34 cellular contexts compared by ENCODE assay signal in genomic region chr12:22851532-22851931, GRCh38.
"Had no signal": no experiment of that assay in that cellular context is flagged by ENCODE, and none has a peak within 500 bp of the region (broad histone marks: within the 10 kb centered on the region; RNA-seq: fewer than 3 reads in every experiment).

No MANE protein-coding gene starts in this region.

- H3K36me3 Mint-ChIP-seq: activated CD4-positive, alpha-beta memory T cell treated with anti-CD3 and anti-CD28 coated beads for 36 hours; activated naive CD4-positive, alpha-beta T cell treated with anti-CD3 and anti-CD28 coated beads, Interleukin-2, amount 10 ng/mL, durations not matched to agents 7 days and 5 days; activated naive CD4-positive, alpha-beta T cell treated with anti-CD3 and anti-CD28 coated beads, Interleukin-2, amount 50 U/mL, for 24 hours; activated naive CD8-positive, alpha-beta T cell; activated naive CD8-positive, alpha-beta T cell treated with anti-CD3 and anti-CD28 coated beads, Interleukin-2, amount 10 ng/mL, durations not matched to agents 7 days and 5 days; brain had no signal

- H3K4me3 Mint-ChIP-seq: activated B cell treated with CpG ODN at 0.5 μM for 24 hours; activated CD4-positive, alpha-beta memory T cell treated with anti-CD3 and anti-CD28 coated beads for 36 hours; activated CD4-positive, alpha-beta T cell treated with anti-CD3 and anti-CD28 coated beads, Interleukin-2, amount 10 ng/mL, durations not matched to agents 24 days and 14 days; activated CD8-positive, alpha-beta T cell treated with anti-CD3 and anti-CD28 coated beads for 36 hours; activated naive CD4-positive, alpha-beta T cell treated with anti-CD3 and anti-CD28 coated beads, Interleukin-2, amount 10 ng/mL, durations not matched to agents 7 days and 5 days; activated naive CD4-positive, alpha-beta T cell treated with anti-CD3 and anti-CD28 coated beads, Interleukin-2, amount 50 U/mL, for 24 hours; activated naive CD8-positive, alpha-beta T cell; activated naive CD8-positive, alpha-beta T cell treated with anti-CD3 and anti-CD28 coated beads, Interleukin-2, amount 10 ng/mL, durations not matched to agents 7 days and 5 days; activated naive CD8-positive, alpha-beta T cell treated with anti-CD3 and anti-CD28 coated beads, Interleukin-2, amount 50 U/mL, for 24 hours; activated T-cell treated with anti-CD3 and anti-CD28 coated beads, Interleukin-2, amount 50 U/mL, for 4 hours; brain; central memory CD8-positive, alpha-beta T cell; T-helper 1 cell treated with Interleukin-12 subunit alpha and Interleukin-12 subunit beta and Interleukin-4 antibody, amounts not matched to agents 30 μg/mL and 1 μg/mL, for 36 hours; T-helper 2 cell treated with Interferon-gamma antibody and Interleukin-4, amounts not matched to agents 5 μg/mL and 100 μg/mL, for 36 hours had no signal

- H3K9me3 ChIP-seq: ascending aorta had no signal

- H3K36me3 ChIP-seq: ascending aorta, cardiac muscle cell had no signal

- H3K4me3 ChIP-seq: ascending aorta, cardiac muscle cell had no signal

- DNase-seq: activated B cell treated with CpG ODN at 0.5 μM for 24 hours; activated CD4-positive, alpha-beta memory T cell treated with anti-CD3 and anti-CD28 coated beads for 36 hours; activated CD4-positive, alpha-beta T cell treated with anti-CD3 and anti-CD28 coated beads for 4 hours; activated CD4-positive, alpha-beta T cell treated with anti-CD3 and anti-CD28 coated beads, Interleukin-2, amount 10 ng/mL, durations not matched to agents 24 days and 14 days; activated CD4-positive, alpha-beta T cell treated with anti-CD3 and anti-CD28 coated beads, Interleukin-2, amount 50 U/mL, for 1 hour; activated CD4-positive, alpha-beta T cell treated with anti-CD3 and anti-CD28 coated beads, Interleukin-2, amount 50 U/mL, for 4 hours; activated CD4-positive, CD25-positive, alpha-beta regulatory T cell treated with anti-CD3 and anti-CD28 coated beads, Interleukin-2, amount 50 U/mL, for 72 hours; activated CD8-positive, alpha-beta memory T cell treated with anti-CD3 and anti-CD28 coated beads, Interleukin-2, amount 50 U/mL, for 4 hours; activated CD8-positive, alpha-beta T cell treated with anti-CD3 and anti-CD28 coated beads for 36 hours; activated effector memory CD4-positive, alpha-beta T cell treated with Interleukin-2 at 50 U/mL for 16 hours; activated gamma-delta T cell; activated naive CD4-positive, alpha-beta T cell treated with anti-CD3 and anti-CD28 coated beads, Interleukin-2, amount 10 ng/mL, durations not matched to agents 7 days and 5 days; activated naive CD4-positive, alpha-beta T cell treated with Interleukin-2 at 50 U/mL for 16 hours; activated naive CD8-positive, alpha-beta T cell treated with anti-CD3 and anti-CD28 coated beads, Interleukin-2, amount 10 ng/mL, durations not matched to agents 7 days and 5 days; activated naive CD8-positive, alpha-beta T cell treated with anti-CD3 and anti-CD28 coated beads, Interleukin-2, amount 50 U/mL, for 24 hours; activated T-cell treated with anti-CD3 and anti-CD28 coated beads for 4 hours; activated T-cell treated with anti-CD3 and anti-CD28 coated beads, Interleukin-2, amount 50 U/mL, for 1 hour; activated T-cell treated with anti-CD3 and anti-CD28 coated beads, Interleukin-2, amount 50 U/mL, for 4 hours; amygdala; anterior cingulate cortex; caudate nucleus; cerebellar nuclear complex; T-helper 2 cell; T-helper 9 cell had no signal

- H3K27me3 ChIP-seq: ascending aorta, cardiac muscle cell had no signal

- H3K27ac ChIP-seq: ascending aorta, cardiac muscle cell, VCaP had no signal

- H3K4me1 Mint-ChIP-seq: activated B cell treated with CpG ODN at 0.5 μM for 24 hours; activated CD4-positive, alpha-beta T cell treated with anti-CD3 and anti-CD28 coated beads, Interleukin-2, amount 10 ng/mL, durations not matched to agents 24 days and 14 days; activated naive CD4-positive, alpha-beta T cell treated with anti-CD3 and anti-CD28 coated beads, Interleukin-2, amount 10 ng/mL, durations not matched to agents 7 days and 5 days; activated naive CD4-positive, alpha-beta T cell treated with anti-CD3 and anti-CD28 coated beads, Interleukin-2, amount 50 U/mL, for 24 hours; activated naive CD8-positive, alpha-beta T cell treated with anti-CD3 and anti-CD28 coated beads, Interleukin-2, amount 10 ng/mL, durations not matched to agents 7 days and 5 days; activated naive CD8-positive, alpha-beta T cell treated with anti-CD3 and anti-CD28 coated beads, Interleukin-2, amount 50 U/mL, for 24 hours; central memory CD8-positive, alpha-beta T cell had no signal

- H3K27ac Mint-ChIP-seq: activated B cell treated with CpG ODN at 0.5 μM for 24 hours; activated CD4-positive, alpha-beta memory T cell treated with anti-CD3 and anti-CD28 coated beads for 36 hours; activated CD4-positive, alpha-beta T cell treated with anti-CD3 and anti-CD28 coated beads, Interleukin-2, amount 10 ng/mL, durations not matched to agents 24 days and 14 days; activated CD8-positive, alpha-beta T cell treated with anti-CD3 and anti-CD28 coated beads for 36 hours; activated naive CD4-positive, alpha-beta T cell treated with anti-CD3 and anti-CD28 coated beads, Interleukin-2, amount 10 ng/mL, durations not matched to agents 7 days and 5 days; activated naive CD4-positive, alpha-beta T cell treated with anti-CD3 and anti-CD28 coated beads, Interleukin-2, amount 50 U/mL, for 24 hours; activated naive CD8-positive, alpha-beta T cell; activated naive CD8-positive, alpha-beta T cell treated with anti-CD3 and anti-CD28 coated beads, Interleukin-2, amount 10 ng/mL, durations not matched to agents 7 days and 5 days; activated naive CD8-positive, alpha-beta T cell treated with anti-CD3 and anti-CD28 coated beads, Interleukin-2, amount 50 U/mL, for 24 hours; activated T-helper 2 cell treated with anti-CD3 and anti-CD28 coated beads, Interferon-gamma antibody, Interleukin-2, Interleukin-4, amounts not matched to agents 10 μg/mL and 5 μg/mL and 100 μg/mL, durations not matched to agents 14 hours and 24 hours and 36 hours; brain; T-helper 1 cell treated with Interleukin-12 subunit alpha and Interleukin-12 subunit beta and Interleukin-4 antibody, amounts not matched to agents 30 μg/mL and 1 μg/mL, for 36 hours; T-helper 2 cell treated with Interferon-gamma antibody and Interleukin-4, amounts not matched to agents 5 μg/mL and 100 μg/mL, for 36 hours had no signal

- H3K4me1 ChIP-seq: ascending aorta had no signal

- H3K27me3 Mint-ChIP-seq: activated CD4-positive, alpha-beta memory T cell treated with anti-CD3 and anti-CD28 coated beads for 36 hours; activated CD4-positive, alpha-beta T cell treated with anti-CD3 and anti-CD28 coated beads, Interleukin-2, amount 10 ng/mL, durations not matched to agents 24 days and 14 days; activated naive CD8-positive, alpha-beta T cell treated with anti-CD3 and anti-CD28 coated beads, Interleukin-2, amount 10 ng/mL, durations not matched to agents 7 days and 5 days; central memory CD8-positive, alpha-beta T cell had no signal

- H3K9me3 Mint-ChIP-seq: activated B cell treated with CpG ODN at 0.5 μM for 24 hours; activated CD4-positive, alpha-beta memory T cell treated with anti-CD3 and anti-CD28 coated beads for 36 hours; activated CD4-positive, alpha-beta T cell treated with anti-CD3 and anti-CD28 coated beads, Interleukin-2, amount 10 ng/mL, durations not matched to agents 24 days and 14 days; activated CD8-positive, alpha-beta T cell treated with anti-CD3 and anti-CD28 coated beads for 36 hours; activated naive CD4-positive, alpha-beta T cell treated with anti-CD3 and anti-CD28 coated beads, Interleukin-2, amount 10 ng/mL, durations not matched to agents 7 days and 5 days; activated naive CD4-positive, alpha-beta T cell treated with anti-CD3 and anti-CD28 coated beads, Interleukin-2, amount 50 U/mL, for 24 hours; activated naive CD8-positive, alpha-beta T cell treated with anti-CD3 and anti-CD28 coated beads, Interleukin-2, amount 10 ng/mL, durations not matched to agents 7 days and 5 days; activated naive CD8-positive, alpha-beta T cell treated with anti-CD3 and anti-CD28 coated beads, Interleukin-2, amount 50 U/mL, for 24 hours; activated T-cell treated with anti-CD3 and anti-CD28 coated beads, Interleukin-2, amount 50 U/mL, for 4 hours; activated T-helper 2 cell treated with anti-CD3 and anti-CD28 coated beads, Interferon-gamma antibody, Interleukin-2, Interleukin-4, amounts not matched to agents 10 μg/mL and 5 μg/mL and 100 μg/mL, durations not matched to agents 14 hours and 24 hours and 36 hours; central memory CD8-positive, alpha-beta T cell; T-helper 1 cell treated with Interleukin-12 subunit alpha and Interleukin-12 subunit beta and Interleukin-4 antibody, amounts not matched to agents 30 μg/mL and 1 μg/mL, for 36 hours; T-helper 2 cell treated with Interferon-gamma antibody and Interleukin-4, amounts not matched to agents 5 μg/mL and 100 μg/mL, for 36 hours had no signal
